In genomic region chr14:101719708-101720107, GRCh38 we compare ENCODE assay signal across 15 cellular contexts. TPM values are rescaled to one million over a fixed set of nuclear protein-coding genes. Genes with fewer than 3 reads are reported as not detected.
A peak's percentile ranks its signal among the peaks of the same experiment; 100 is the strongest.
DNase-seq lines count a peak whose midpoint lies in the region; ATAC-seq, FAIRE-seq and TF ChIP-seq lines count a peak whose summit lies in the region.
"Had no signal": no experiment of that assay in that cellular context is flagged by ENCODE, and none has a peak within 500 bp of the region (broad histone marks: within the 10 kb centered on the region; RNA-seq: fewer than 3 reads in every experiment).

No MANE protein-coding gene starts in this region.

- TF ChIP-seq EP300 in A549 (IDR thresholded peaks at IDR 0.05) = no peak

- DNase-seq in A549 (ENCODE audit: low read depth in 1 of 2, low spot score in 1 of 2) = no peak
- DNase-seq in endothelial cell (ENCODE audit: low spot score) = no peak
- DNase-seq in mesenteric fat pad (ENCODE audit: low spot score) = peak; percentile 69
- DNase-seq: activated naive CD8-positive, alpha-beta T cell treated with anti-CD3 and anti-CD28 coated beads, Interleukin-2, amount 50 U/mL, for 24 hours; cerebellar nuclear complex; DMS79 treated with DMSO at 0.1 percent for 48 hours; NCI-H2171 treated with DMSO at 0.1 percent for 48 hours had no signal

- no peak for TF ChIP-seq POLR2A in A549 (IDR thresholded peaks at IDR 0.05; ENCODE audit: low read length)

- no peak overlapping the region for H3K4me3 ChIP-seq in A549
- H3K4me3 ChIP-seq in HUES6 (ENCODE audit: low read depth, low read length) = no peak overlapping the region
- H3K4me3 ChIP-seq: lung, thoracic aorta had no signal

- H3K4me1 Mint-ChIP-seq in endothelial cell (ENCODE audit: unreplicated experiment) = peaks cover 22% of the 10 kb centered on the region

- CTCF ChIA-PET in A549 (lab: Yijun Ruan, JAX) = interaction anchor here (1.0 to 8.5 kb wide), 3 partner anchors 9 to 13 kb away, joined by 3 to 64 read pairs (median 5); no protein-coding TSS in a partner anchor

- no peaks in the 10 kb centered on the region for H3K4me1 ChIP-seq in A549
- H3K4me1 ChIP-seq in HUES6 (ENCODE audit: control insufficient read depth, insufficient read depth, low read length) = peaks cover 30% of the 10 kb centered on the region

- peaks cover 8% of the 10 kb centered on the region for H3K27me3 Mint-ChIP-seq in endothelial cell (ENCODE audit: unreplicated experiment)
- H3K27me3 Mint-ChIP-seq: activated naive CD8-positive, alpha-beta T cell treated with anti-CD3 and anti-CD28 coated beads, Interleukin-2, amount 50 U/mL, for 24 hours had no signal

- peak overlapping the region; percentile 95 for H3K27ac Mint-ChIP-seq in endothelial cell (ENCODE audit: unreplicated experiment)
- H3K27ac Mint-ChIP-seq: activated naive CD8-positive, alpha-beta T cell treated with anti-CD3 and anti-CD28 coated beads, Interleukin-2, amount 50 U/mL, for 24 hours had no signal

- TF ChIP-seq CTCF in A549 (IDR thresholded peaks at IDR 0.05) (no peak), endothelial cell (IDR thresholded peaks at IDR 0.05; ENCODE audit: unreplicated experiment) (no peak)

- H3K9ac ChIP-seq in HUES6 (ENCODE audit: low read length) = peak overlapping the region; percentile 24

- no peak overlapping the region for H3K27ac ChIP-seq in A549
- H3K27ac ChIP-seq in HUES6 (ENCODE audit: low read depth, low read length) = no peak overlapping the region
- H3K27ac ChIP-seq: thoracic aorta had no signal

- H3K36me3 ChIP-seq in HUES6 (ENCODE audit: control insufficient read depth, insufficient read depth, low read length) = no peaks in the 10 kb centered on the region
- H3K36me3 ChIP-seq: thoracic aorta had no signal

- H3K36me3 Mint-ChIP-seq in endothelial cell (ENCODE audit: low read depth, unreplicated experiment) = peaks cover 6% of the 10 kb centered on the region

- ATAC-seq in A549 (peak; percentile 44 to 48; a peak in 3 of 6 replicates), GM21390 (IDR thresholded peaks at IDR 0.05; ENCODE audit: unreplicated experiment) (no peak), GM21515 (IDR thresholded peaks at IDR 0.05; ENCODE audit: unreplicated experiment) (no peak), GM19452 (IDR thresholded peaks at IDR 0.05; ENCODE audit: unreplicated experiment) (no peak), HG02763 (IDR thresholded peaks at IDR 0.05; ENCODE audit: unreplicated experiment) (no peak)
- ATAC-seq: activated naive CD8-positive, alpha-beta T cell treated with anti-CD3 and anti-CD28 coated beads, Interleukin-2, amount 50 U/mL, for 24 hours had no signal

- TF ChIP-seq RAD21 in A549 (conservative IDR thresholded peaks at IDR 0.05 in 1 of 2, IDR thresholded peaks at IDR 0.05 in 1 of 2) = no peak

- H3K27me3 ChIP-seq in HUES6 (ENCODE audit: control insufficient read depth, insufficient read depth, low read length) = no peaks in the 10 kb centered on the region

- peak overlapping the region; percentile 19 for H3K4me3 Mint-ChIP-seq in endothelial cell (ENCODE audit: unreplicated experiment)
- H3K4me3 Mint-ChIP-seq: activated naive CD8-positive, alpha-beta T cell treated with anti-CD3 and anti-CD28 coated beads, Interleukin-2, amount 50 U/mL, for 24 hours; neural crest cell had no signal

- H3K9me3 Mint-ChIP-seq in endothelial cell (ENCODE audit: unreplicated experiment) = no peaks in the 10 kb centered on the region
- H3K9me3 Mint-ChIP-seq: activated naive CD8-positive, alpha-beta T cell treated with anti-CD3 and anti-CD28 coated beads, Interleukin-2, amount 50 U/mL, for 24 hours had no signal

- H3K4me2 ChIP-seq in A549 = no peak overlapping the region

- no peaks in the 10 kb centered on the region for H3K9me3 ChIP-seq in A549
- no peaks in the 10 kb centered on the region for H3K9me3 ChIP-seq in HUES6 (ENCODE audit: control insufficient read depth, insufficient read depth, low read depth, low read length)
- H3K9me3 ChIP-seq: thoracic aorta had no signal

- 71% methylated on average over 8 of the region's 8 CpGs for WGBS in A549 (ENCODE audit: missing lambda C conversion rate)

- POLR2A ChIA-PET in A549 (lab: Yijun Ruan, JAX) = no interaction called here

- no peak for FAIRE-seq in A549 (lab: Jason Lieb, UNC)

TF ChIP-seq in A549, 52 proteins besides CTCF, POLR2A, EP300 and RAD21:
- TF ChIP-seq HOXA7 (CRISPR knock-in tag; IDR thresholded peaks at IDR 0.05) (no peak), ZSCAN20 (CRISPR knock-in tag; IDR thresholded peaks at IDR 0.05) (no peak), FOSB (CRISPR knock-in tag; IDR thresholded peaks at IDR 0.05) (no peak), RARB (CRISPR knock-in tag; IDR thresholded peaks at IDR 0.05) (no peak), ATOH8 (CRISPR knock-in tag; IDR thresholded peaks at IDR 0.05; ENCODE audit: low read depth) (no peak), E2F6 (IDR thresholded peaks at IDR 0.05; ENCODE audit: borderline replicate concordance, low read depth) (no peak), HOXB13 (CRISPR knock-in tag; IDR thresholded peaks at IDR 0.05; ENCODE audit: low read depth) (no peak), NR3C1 (IDR thresholded peaks at IDR 0.05) (no peak), NFE2L2 (conservative IDR thresholded peaks at IDR 0.05; ENCODE audit: low read length) (no peak)

RNA-seq across cellular contexts. Expression of gene PPP2R5C, which starts 41.8 kb away (rescaled TPM):
- 133 and 150 TPM in 2 replicates for polyA plus RNA-seq in A549 (2011; rRNA removed)
- polyA plus RNA-seq in A549 (2012; cell fraction: cytosol; rRNA removed) = 38.6 and 39.4 TPM in 2 replicates
- polyA plus RNA-seq in A549 (2012; cell fraction: nucleus; rRNA removed) = 30.7 and 45.7 TPM in 2 replicates
- polyA plus RNA-seq in A549 (2017; fragmentation: RNase III; extraction: RNeasy Plus Mini Kit Qiagen cat#74134 plus additional on column Dnase treatment) = 73.7 to 75.3 TPM (median 74.8 TPM) in 3 replicates
- 85.5 and 89.5 TPM in 2 replicates for polyA minus RNA-seq in A549 (2011; rRNA and poly(A)+ RNA removed)
- total RNA-seq in endothelial cell (ENCODE audit: unreplicated experiment) = 71.5 TPM
- total RNA-seq in mesenteric fat pad = 124 TPM

Comparison
In these comparisons a context has a peak if more than half of its experiments do, and no peak if none do; other contexts are left out.
1. ATAC-seq: peak in A549 (2 of 2); none in GM21390 (single experiment), GM21515 (single experiment), GM19452 (single experiment) and HG02763 (single experiment).